ENCODE assay signal across 24 cellular contexts in genomic region chr19:17843428-17843827, GRCh38. TPM values are rescaled to one million over a fixed set of nuclear protein-coding genes. Genes with fewer than 3 reads are reported as not detected.
DNase-seq lines count a peak whose midpoint lies in the region; ATAC-seq, FAIRE-seq and TF ChIP-seq lines count a peak whose summit lies in the region.
"Had no signal": no experiment of that assay in that cellular context is flagged by ENCODE, and none has a peak within 500 bp of the region (broad histone marks: within the 10 kb centered on the region; RNA-seq: fewer than 3 reads in every experiment).

No MANE protein-coding gene starts in this region.

- H2AFZ ChIP-seq in K562 (ENCODE audit: low read depth, low read length): no peak overlapping the region

- H3K27me3 Mint-ChIP-seq in activated naive CD4-positive, alpha-beta T cell treated with anti-CD3 and anti-CD28 coated beads, Interleukin-2, amount 50 U/mL, for 24 hours: no peaks in the 10 kb centered on the region
- H3K27me3 Mint-ChIP-seq: activated CD8-positive, alpha-beta memory T cell treated with anti-CD3 and anti-CD28 coated beads, Interleukin-2, amount 10 ng/mL, durations not matched to agents 7 days and 5 days had no signal

- no peak for TF ChIP-seq RAD21 in K562 (CRISPR knock-in tag; conservative IDR thresholded peaks at IDR 0.05 in 1 of 2, IDR thresholded peaks at IDR 0.05 in 1 of 2)

- CTCF ChIA-PET in HEK293 (lab: Yijun Ruan, JAX) (interaction anchor here (1.6 kb wide), 1 partner anchor 12 kb away, joined by 5 read pairs; no protein-coding TSS in a partner anchor), K562 (lab: Yijun Ruan, JAX; ENCODE audit: low intra/inter-chr PET ratio) (no interaction called here)

- ATAC-seq in K562 (no peak), HG02852 (IDR thresholded peaks at IDR 0.05; ENCODE audit: unreplicated experiment) (no peak)
- ATAC-seq: activated CD8-positive, alpha-beta memory T cell treated with anti-CD3 and anti-CD28 coated beads, Interleukin-2, amount 10 ng/mL, durations not matched to agents 7 days and 5 days; sciatic nerve had no signal

- H4K20me1 ChIP-seq in K562 (replicated peaks; ENCODE audit: control insufficient read depth, insufficient read depth, low read length): no peaks in the 10 kb centered on the region

- peak overlapping the region; percentile 42 for H3K4me3 Mint-ChIP-seq in activated naive CD4-positive, alpha-beta T cell treated with anti-CD3 and anti-CD28 coated beads, Interleukin-2, amount 50 U/mL, for 24 hours
- H3K4me3 Mint-ChIP-seq: activated CD8-positive, alpha-beta memory T cell treated with anti-CD3 and anti-CD28 coated beads, Interleukin-2, amount 10 ng/mL, durations not matched to agents 7 days and 5 days had no signal

- H3K9ac ChIP-seq in K562 (ENCODE audit: insufficient read depth in 1 of 2, low read depth in 2 of 2, low read length in 2 of 2): peak overlapping the region in 1 of 2 experiments; percentile 96; a peak in 2 of 4 replicates

- in situ Hi-C loops in K562 (cut with MboI): no loop called here

- TF ChIP-seq POLR2A in K562 (conservative IDR thresholded peaks at IDR 0.05) (no peak), testis (IDR thresholded peaks at IDR 0.05) (no peak)

- TF ChIP-seq EP300 in K562 (IDR thresholded peaks at IDR 0.05; ENCODE audit: low read length): no peak

- H3K27me3 ChIP-seq in K562 (ENCODE audit: control insufficient read depth in 2 of 2, insufficient read depth in 2 of 2, low read length in 2 of 2): peaks cover 3 to 8% of the 10 kb centered on the region in 2 experiments; a peak in 1 of 5 replicates
- no peaks in the 10 kb centered on the region for H3K27me3 ChIP-seq in testis
- H3K27me3 ChIP-seq: pancreas, SJSA1 had no signal

- TF ChIP-seq CTCF in HEK293 (tag by site-specific recombination; IDR thresholded peaks at IDR 0.05) (no peak), K562 (IDR thresholded peaks at IDR 0.05 in 2 of 3, conservative IDR thresholded peaks at IDR 0.05 in 1 of 3; ENCODE audit: insufficient read depth in 2 of 3, low read depth in 1 of 3, low read length in 3 of 3) (no peak), testis (IDR thresholded peaks at IDR 0.05) (no peak)

- peaks cover 7% of the 10 kb centered on the region for H3K36me3 Mint-ChIP-seq in activated naive CD4-positive, alpha-beta T cell treated with anti-CD3 and anti-CD28 coated beads, Interleukin-2, amount 50 U/mL, for 24 hours

- H3K9me3 Mint-ChIP-seq in activated naive CD4-positive, alpha-beta T cell treated with anti-CD3 and anti-CD28 coated beads, Interleukin-2, amount 50 U/mL, for 24 hours: no peaks in the 10 kb centered on the region

- peaks cover 10% of the 10 kb centered on the region; the same call in 2 of the 3 replicates for H3K79me2 ChIP-seq in K562 (ENCODE audit: control insufficient read depth, insufficient read depth, low read length)

- H3K27ac ChIP-seq in HEK293 (ENCODE audit: extremely low read depth, low read depth, low read length) (no peak overlapping the region), K562 (ENCODE audit: extremely low read depth, low read depth, low read length) (no peak overlapping the region), testis (peak overlapping the region; percentile 71 to 93)
- H3K27ac ChIP-seq: pancreas, SJSA1 had no signal

- BruUV-seq in K562 (replicated peaks; lab: Mats Ljungman, UMichigan): no TSS peak

- peaks cover 4% of the 10 kb centered on the region for H3K9me1 ChIP-seq in K562 (ENCODE audit: control insufficient read depth, insufficient read depth, low read length)

- 67% methylated on average over 8 of the region's 8 CpGs for WGBS in K562 (ENCODE audit: insufficient coverage, low coverage, missing lambda C conversion rate)
- WGBS in testis, 2 donors: 77 to 78% methylated on average over 6 to 8 of the region's 8 CpGs

- intact Hi-C loops in K562 (cut with micrococcal nuclease) (no loop called here), testis (cut with DNase I; ENCODE audit: low total_unique reads) (no loop called here)

- H3K4me1 ChIP-seq in HEK293 (ENCODE audit: control insufficient read depth, insufficient read depth, low read length) (no peaks in the 10 kb centered on the region), K562 (replicated peaks in 1 of 2; ENCODE audit: control insufficient read depth in 2 of 2, insufficient read depth in 2 of 2, low read length in 2 of 2) (peaks cover 0 to 46% of the 10 kb centered on the region in 2 experiments; a peak in 3 of 5 replicates), testis (peaks cover 19% of the 10 kb centered on the region)

- H3K4me3 ChIP-seq in HEK293 (ENCODE audit: low read depth, low read length): no peak overlapping the region
- H3K4me3 ChIP-seq in K562: no peak overlapping the region
- no peak overlapping the region for H3K4me3 ChIP-seq in testis
- H3K4me3 ChIP-seq: pancreas, SJSA1 had no signal

- peak overlapping the region; percentile 86 for H3K27ac Mint-ChIP-seq in activated naive CD4-positive, alpha-beta T cell treated with anti-CD3 and anti-CD28 coated beads, Interleukin-2, amount 50 U/mL, for 24 hours
- H3K27ac Mint-ChIP-seq: activated CD8-positive, alpha-beta memory T cell treated with anti-CD3 and anti-CD28 coated beads, Interleukin-2, amount 10 ng/mL, durations not matched to agents 7 days and 5 days had no signal

- no peak overlapping the region for H3K4me2 ChIP-seq in K562 (ENCODE audit: insufficient read depth, low read length)

- no peaks in the 10 kb centered on the region for H3K36me3 ChIP-seq in HEK293 (ENCODE audit: control insufficient read depth in 2 of 2, insufficient read depth in 1 of 2, low read length in 2 of 2)
- H3K36me3 ChIP-seq in K562 (ENCODE audit: control insufficient read depth, insufficient read depth, low read length): no peaks in the 10 kb centered on the region
- no peaks in the 10 kb centered on the region for H3K36me3 ChIP-seq in testis (ENCODE audit: low read depth, missing control alignments)
- H3K36me3 ChIP-seq: pancreas had no signal

- POLR2A ChIA-PET in HEK293 (lab: Yijun Ruan, JAX): no interaction called here
- POLR2A ChIA-PET in K562 (lab: Yijun Ruan, JAX): interaction anchor here (0.6 to 3.6 kb wide), 2 partner anchors 16 to 109 kb away, joined by 3 to 22 read pairs; partner anchors contain the start of gene RPL18A

- no peak for DNase-seq in activated naive CD4-positive, alpha-beta T cell treated with Interleukin-2 at 50 U/mL for 16 hours
- DNase-seq in K562 (ENCODE audit: extremely low read depth in 1 of 4, low spot score in 3 of 4) (no peak), testis (no peak), NCI-H1930 (lab: John Stamatoyannopoulos, UW) (no peak)
- DNase-seq: activated CD4-positive, CD25-positive, alpha-beta regulatory T cell; activated CD8-positive, alpha-beta memory T cell treated with anti-CD3 and anti-CD28 coated beads, Interleukin-2, amount 10 ng/mL, durations not matched to agents 7 days and 5 days; activated effector memory CD4-positive, alpha-beta T cell treated with anti-CD3 and anti-CD28 coated beads, Interleukin-2, amount 50 U/mL, for 16 hours; amygdala; cortex of kidney; DMS53; GF-D8; IMR-90; mammary epithelial cell; NCI-H2107; NCI-H524; T-helper 9 cell had no signal

- peaks cover 38% of the 10 kb centered on the region for H3K4me1 Mint-ChIP-seq in activated naive CD4-positive, alpha-beta T cell treated with anti-CD3 and anti-CD28 coated beads, Interleukin-2, amount 50 U/mL, for 24 hours

- FAIRE-seq in K562 (lab: Jason Lieb, UNC): no peak
- FAIRE-seq: pancreas had no signal

- H3K9me3 ChIP-seq in HEK293 (ENCODE audit: control insufficient read depth, insufficient read depth, low read depth, low read length): no peaks in the 10 kb centered on the region
- H3K9me3 ChIP-seq in K562 (replicated peaks; ENCODE audit: control insufficient read depth, insufficient read depth, low read depth, low read length): no peaks in the 10 kb centered on the region
- no peaks in the 10 kb centered on the region for H3K9me3 ChIP-seq in testis
- H3K9me3 ChIP-seq: pancreas, SJSA1 had no signal

RNA-seq across cellular contexts. Expression of gene JAK3, which starts 4.4 kb away (rescaled TPM):
- 0.32 and 0.97 TPM in 2 replicates for total RNA-seq in K562 (2011; cell fraction: chromatin; rRNA removed; ENCODE audit: low replicate concordance)
- 0.50 and 0.66 TPM in 2 replicates for total RNA-seq in K562 (2011; cell fraction: nucleolus; rRNA removed)
- 0.53 and 0.66 TPM in 2 replicates for total RNA-seq in K562 (2011; cell fraction: nucleoplasm; rRNA removed)
- total RNA-seq in K562 (2014; rRNA removed): 0.12 and 0.14 TPM in 2 replicates
- total RNA-seq in K562 (2014; rRNA removed; fragmentation: Illumina TruSeq; extraction: Trizol): not detected in 2 replicates
- 0.04 TPM in 1 of 2 replicates, not detected in the other for total RNA-seq in K562 (2015; rRNA removed; fragmentation: Illumina TruSeq; extraction: Trizol)
- total RNA-seq in K562 (2021): 0.18 and 0.47 TPM in 2 replicates
- polyA plus RNA-seq in K562 (2011; rRNA removed): 0.13 and 0.28 TPM in 2 replicates
- 0.21 TPM in 2 replicates for polyA plus RNA-seq in K562 (2011; cell fraction: cytosol; rRNA removed)
- 0.48 and 0.80 TPM in 2 replicates for polyA plus RNA-seq in K562 (2011; cell fraction: nucleus; rRNA removed)
- polyA plus RNA-seq in K562 (2012): 0.10 and 0.14 TPM in 2 replicates
- 0.04 and 0.14 TPM in 2 replicates for polyA plus RNA-seq in K562 (2014; fragmentation: Illumina TruSeq; extraction: Trizol)
- polyA plus RNA-seq in K562 (2014; fragmentation: Nextera tagmentation; extraction: Ambion mirVana): under 1 TPM; 0.01 to 0.07 TPM
- polyA plus RNA-seq in K562 (2014; rRNA removed): 0.04 and 0.07 TPM in 2 replicates
- 0.04 and 0.06 TPM in 2 replicates for polyA minus RNA-seq in K562 (2011; rRNA and poly(A)+ RNA removed)
- polyA minus RNA-seq in K562 (2011; cell fraction: cytosol; rRNA and poly(A)+ RNA removed): 0.19 TPM in 1 of 2 replicates, not detected in the other
- 0.22 and 0.54 TPM in 2 replicates for polyA minus RNA-seq in K562 (2011; cell fraction: nucleus; rRNA and poly(A)+ RNA removed)
- total RNA-seq in testis: 10 to 100 TPM in 1 of 2 donors, 1 to 10 TPM in 1; 5.0 to 10.5 TPM
- 3.5 TPM for polyA plus RNA-seq in testis (ENCODE audit: insufficient read depth, low read depth, low replicate concordance)

RNA-seq across cellular contexts. Expression of gene RPL18A, which starts 16.3 kb away (rescaled TPM):
- total RNA-seq in K562 (2011; cell fraction: chromatin; rRNA removed; ENCODE audit: low replicate concordance): 168 and 439 TPM in 2 replicates
- 698 and 878 TPM in 2 replicates for total RNA-seq in K562 (2011; cell fraction: nucleolus; rRNA removed)
- 586 and 897 TPM in 2 replicates for total RNA-seq in K562 (2011; cell fraction: nucleoplasm; rRNA removed)
- 2,735 and 3,133 TPM in 2 replicates for total RNA-seq in K562 (2014; rRNA removed)
- 557 and 626 TPM in 2 replicates for total RNA-seq in K562 (2014; rRNA removed; fragmentation: Illumina TruSeq; extraction: Trizol)
- 1,801 and 1,895 TPM in 2 replicates for total RNA-seq in K562 (2015; rRNA removed; fragmentation: Illumina TruSeq; extraction: Trizol)
- 2,882 and 3,018 TPM in 2 replicates for total RNA-seq in K562 (2021)
- 881 and 1,270 TPM in 2 replicates for polyA plus RNA-seq in K562 (2011; rRNA removed)
- polyA plus RNA-seq in K562 (2011; cell fraction: cytosol; rRNA removed): 2,242 and 3,536 TPM in 2 replicates
- polyA plus RNA-seq in K562 (2011; cell fraction: nucleus; rRNA removed): 920 and 1,021 TPM in 2 replicates
- polyA plus RNA-seq in K562 (2012): 3,311 and 3,882 TPM in 2 replicates
- polyA plus RNA-seq in K562 (2014; fragmentation: Illumina TruSeq; extraction: Trizol): 1,947 and 3,139 TPM in 2 replicates
- 1,000 to 10,000 TPM; 1,130 to 1,273 TPM for polyA plus RNA-seq in K562 (2014; fragmentation: Nextera tagmentation; extraction: Ambion mirVana)
- 2,069 and 2,216 TPM in 2 replicates for polyA plus RNA-seq in K562 (2014; rRNA removed)
- 348 and 383 TPM in 2 replicates for polyA minus RNA-seq in K562 (2011; rRNA and poly(A)+ RNA removed)
- 1,225 and 1,878 TPM in 2 replicates for polyA minus RNA-seq in K562 (2011; cell fraction: cytosol; rRNA and poly(A)+ RNA removed)
- polyA minus RNA-seq in K562 (2011; cell fraction: nucleus; rRNA and poly(A)+ RNA removed): 303 and 429 TPM in 2 replicates
- 1,000 to 10,000 TPM in 1 of 2 donors, 100 to 1,000 TPM in 1; 551 to 1,098 TPM for total RNA-seq in testis
- 828 TPM for polyA plus RNA-seq in testis (ENCODE audit: insufficient read depth, low read depth, low replicate concordance)

RNA-seq across cellular contexts. Expression of gene INSL3, which starts 22.1 kb away (rescaled TPM):
- total RNA-seq in K562 (2011; cell fraction: chromatin; rRNA removed; ENCODE audit: low replicate concordance): not detected in 2 replicates
- not detected in 2 replicates for total RNA-seq in K562 (2011; cell fraction: nucleolus; rRNA removed)
- not detected in 2 replicates for total RNA-seq in K562 (2011; cell fraction: nucleoplasm; rRNA removed)
- not detected in 2 replicates for total RNA-seq in K562 (2014; rRNA removed)
- total RNA-seq in K562 (2014; rRNA removed; fragmentation: Illumina TruSeq; extraction: Trizol): not detected in 2 replicates
- total RNA-seq in K562 (2015; rRNA removed; fragmentation: Illumina TruSeq; extraction: Trizol): not detected in 2 replicates
- not detected in 2 replicates for total RNA-seq in K562 (2021)
- polyA plus RNA-seq in K562 (2011; rRNA removed): not detected in 2 replicates
- polyA plus RNA-seq in K562 (2011; cell fraction: cytosol; rRNA removed): not detected in 2 replicates
- polyA plus RNA-seq in K562 (2011; cell fraction: nucleus; rRNA removed): not detected in 2 replicates
- polyA plus RNA-seq in K562 (2012): not detected in 2 replicates
- not detected in 2 replicates for polyA plus RNA-seq in K562 (2014; fragmentation: Illumina TruSeq; extraction: Trizol)
- not detected for polyA plus RNA-seq in K562 (2014; fragmentation: Nextera tagmentation; extraction: Ambion mirVana)
- polyA plus RNA-seq in K562 (2014; rRNA removed): not detected in 2 replicates
- not detected in 2 replicates for polyA minus RNA-seq in K562 (2011; rRNA and poly(A)+ RNA removed)
- not detected in 2 replicates for polyA minus RNA-seq in K562 (2011; cell fraction: cytosol; rRNA and poly(A)+ RNA removed)
- not detected in 2 replicates for polyA minus RNA-seq in K562 (2011; cell fraction: nucleus; rRNA and poly(A)+ RNA removed)
- total RNA-seq in testis: 100 to 1,000 TPM in 1 of 2 donors, 10 to 100 TPM in 1; 39.0 to 183 TPM
- 1,477 TPM for polyA plus RNA-seq in testis (ENCODE audit: insufficient read depth, low read depth, low replicate concordance)
- total RNA-seq: H4, IMR-90, mammary epithelial cell, pancreas, sciatic nerve, SJSA1, ureter had no signal
- polyA plus RNA-seq: IMR-90, mammary epithelial cell, pancreas had no signal

RNA-seq across cellular contexts. Expression of gene SLC5A5, which starts 28.3 kb away (rescaled TPM):
- 0.21 and 0.37 TPM in 2 replicates for total RNA-seq in K562 (2011; cell fraction: chromatin; rRNA removed; ENCODE audit: low replicate concordance)
- total RNA-seq in K562 (2011; cell fraction: nucleolus; rRNA removed): 0.39 and 0.50 TPM in 2 replicates
- total RNA-seq in K562 (2011; cell fraction: nucleoplasm; rRNA removed): 0.29 and 0.38 TPM in 2 replicates
- total RNA-seq in K562 (2014; rRNA removed): 0.33 and 0.73 TPM in 2 replicates
- total RNA-seq in K562 (2014; rRNA removed; fragmentation: Illumina TruSeq; extraction: Trizol): 0.13 and 0.18 TPM in 2 replicates
- total RNA-seq in K562 (2015; rRNA removed; fragmentation: Illumina TruSeq; extraction: Trizol): 0.11 and 0.29 TPM in 2 replicates
- total RNA-seq in K562 (2021): 0.25 and 0.29 TPM in 2 replicates
- polyA plus RNA-seq in K562 (2011; rRNA removed): 0.05 and 0.20 TPM in 2 replicates
- 0.15 and 0.60 TPM in 2 replicates for polyA plus RNA-seq in K562 (2011; cell fraction: cytosol; rRNA removed)
- polyA plus RNA-seq in K562 (2011; cell fraction: nucleus; rRNA removed): 0.08 and 0.18 TPM in 2 replicates
- polyA plus RNA-seq in K562 (2012): 0.13 TPM in 1 of 2 replicates, not detected in the other
- polyA plus RNA-seq in K562 (2014; fragmentation: Illumina TruSeq; extraction: Trizol): 0.21 and 0.29 TPM in 2 replicates
- polyA plus RNA-seq in K562 (2014; fragmentation: Nextera tagmentation; extraction: Ambion mirVana): under 1 TPM; 0.10 to 0.23 TPM
- polyA plus RNA-seq in K562 (2014; rRNA removed): 0.09 and 0.38 TPM in 2 replicates
- 0.15 and 0.32 TPM in 2 replicates for polyA minus RNA-seq in K562 (2011; rRNA and poly(A)+ RNA removed)
- 0.86 TPM in 1 of 2 replicates, not detected in the other for polyA minus RNA-seq in K562 (2011; cell fraction: cytosol; rRNA and poly(A)+ RNA removed)
- polyA minus RNA-seq in K562 (2011; cell fraction: nucleus; rRNA and poly(A)+ RNA removed): 0.13 TPM in 1 of 2 replicates, not detected in the other
- total RNA-seq in testis: 1 to 10 TPM in 1 of 2 donors, under 1 TPM in 1; 0.79 to 1.4 TPM
- 1.1 TPM for polyA plus RNA-seq in testis (ENCODE audit: insufficient read depth, low read depth, low replicate concordance)
- total RNA-seq: H4, IMR-90, mammary epithelial cell, sciatic nerve, SJSA1 had no signal
- polyA plus RNA-seq: IMR-90, mammary epithelial cell had no signal

RNA-seq across cellular contexts. Expression of gene B3GNT3, which starts 48.5 kb away (rescaled TPM):
- 0.30 TPM in 1 of 2 replicates, not detected in the other for total RNA-seq in K562 (2011; cell fraction: chromatin; rRNA removed; ENCODE audit: low replicate concordance)
- 0.13 and 0.33 TPM in 2 replicates for total RNA-seq in K562 (2011; cell fraction: nucleolus; rRNA removed)
- total RNA-seq in K562 (2011; cell fraction: nucleoplasm; rRNA removed): 0.29 TPM in 1 of 2 replicates, not detected in the other
- total RNA-seq in K562 (2014; rRNA removed) (not detected in 2 replicates), K562 (2014; rRNA removed; fragmentation: Illumina TruSeq; extraction: Trizol) (not detected in 2 replicates), K562 (2015; rRNA removed; fragmentation: Illumina TruSeq; extraction: Trizol) (0.07 TPM in 1 of 2 replicates, not detected in the other), K562 (2021) (0.11 TPM in 1 of 2 replicates, not detected in the other), testis (under 1 TPM; 0.19 to 0.71 TPM)
- polyA plus RNA-seq in K562 (2011; rRNA removed) (0.03 and 0.06 TPM in 2 replicates), K562 (2014; fragmentation: Illumina TruSeq; extraction: Trizol) (0.08 TPM in 1 of 2 replicates, not detected in the other), K562 (2014; fragmentation: Nextera tagmentation; extraction: Ambion mirVana) (not detected), K562 (2014; rRNA removed) (not detected in 2 replicates), testis (ENCODE audit: insufficient read depth, low read depth, low replicate concordance) (0.63 TPM)
- 0.04 and 0.18 TPM in 2 replicates for polyA plus RNA-seq in K562 (2011; cell fraction: cytosol; rRNA removed)
- polyA plus RNA-seq in K562 (2011; cell fraction: nucleus; rRNA removed): 0.28 TPM in 1 of 2 replicates, not detected in the other
- polyA plus RNA-seq in K562 (2012): 0.10 and 0.47 TPM in 2 replicates
- polyA minus RNA-seq in K562 (2011; rRNA and poly(A)+ RNA removed): 0.09 TPM in 1 of 2 replicates, not detected in the other
- not detected in 2 replicates for polyA minus RNA-seq in K562 (2011; cell fraction: cytosol; rRNA and poly(A)+ RNA removed)
- not detected in 2 replicates for polyA minus RNA-seq in K562 (2011; cell fraction: nucleus; rRNA and poly(A)+ RNA removed)
- total RNA-seq: activated CD8-positive, alpha-beta memory T cell treated with anti-CD3 and anti-CD28 coated beads, Interleukin-2, amount 10 ng/mL, durations not matched to agents 7 days and 5 days; H4; IMR-90; SJSA1 had no signal
- polyA plus RNA-seq: IMR-90 had no signal

Comparison
In these comparisons a context has a peak if more than half of its experiments do, and no peak if none do; other contexts are left out.
1. H3K27ac ChIP-seq: peak in testis (2 of 2); none in HEK293 (single experiment) and K562 (single experiment).
2. RNA of gene INSL3, which starts 22.1 kb away (total RNA-seq): 39.0 to 183 TPM in testis; not detected in K562; every median in the first group is over 10 times any median in the second.